Comparison of ENCODE assay signal across 11 cellular contexts in genomic region chr1:163985700-163986099, GRCh38.
"Had no signal": no experiment of that assay in that cellular context is flagged by ENCODE, and none has a peak within 500 bp of the region (broad histone marks: within the 10 kb centered on the region; RNA-seq: fewer than 3 reads in every experiment).

No MANE protein-coding gene starts in this region.

- H3K27ac ChIP-seq: GM23248 had no signal

- FAIRE-seq: H1, H54 had no signal

- H3K36me3 ChIP-seq: HAP-1 had no signal

- H3K9me3 Mint-ChIP-seq: GM23338, HFFc6 had no signal

- H3K9me3 ChIP-seq: HAP-1 had no signal

- H3K4me2 ChIP-seq: GM23338 had no signal

- H2AFZ ChIP-seq: GM23248, GM23338 had no signal

- H3K4me3 ChIP-seq: GM23248, GM23338, HAP-1 had no signal

- H3K4me1 ChIP-seq: HAP-1 had no signal

- DNase-seq: GM23248, GOT3, H7, H9, HCEC 1CT, HFFc6 had no signal

- H3K4me1 Mint-ChIP-seq: GM23338, H9 had no signal

- H3K4me3 Mint-ChIP-seq: GM23338, H9, HFFc6 had no signal

- ATAC-seq: GM23338, HCT116 had no signal

- H3K27ac Mint-ChIP-seq: GM23338, H9, HFFc6 had no signal
